In the genomic region with DNA sequence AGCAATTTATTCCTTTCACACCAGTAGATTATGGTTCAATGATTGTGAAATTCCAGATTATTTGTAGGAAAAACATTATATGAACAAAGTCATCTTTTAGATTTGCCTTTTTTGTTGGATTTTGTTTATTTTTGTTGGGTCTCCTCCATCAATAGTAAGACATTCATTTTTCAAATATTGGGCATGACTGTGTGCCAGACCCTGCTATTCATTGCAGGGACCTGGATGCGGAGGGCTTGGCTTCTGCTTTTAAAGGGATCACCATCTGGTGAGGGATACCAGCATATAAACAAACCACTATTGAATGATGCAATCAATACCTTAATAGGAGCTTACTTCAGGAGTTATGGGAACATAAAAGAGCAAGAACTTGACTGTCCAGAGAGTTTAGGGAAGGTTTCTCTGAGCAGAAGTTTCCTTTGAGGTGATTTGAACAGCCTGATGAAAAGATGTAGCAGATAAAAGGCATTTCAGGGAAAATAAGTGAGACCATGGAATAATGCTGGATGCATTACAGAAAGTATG, we compare ENCODE assay signal across 12 cellular contexts.
"Had no signal": no experiment of that assay in that cellular context is flagged by ENCODE, and none has a peak within 500 bp of the region (broad histone marks: within the 10 kb centered on the region; RNA-seq: fewer than 3 reads in every experiment).

No MANE protein-coding gene starts in this region.

- H3K27ac ChIP-seq: neural progenitor cell, psoas muscle, right lobe of liver, suprapubic skin had no signal

- H3K4me1 ChIP-seq: neural progenitor cell, psoas muscle, right lobe of liver, suprapubic skin had no signal

- H2AFZ ChIP-seq: neural progenitor cell had no signal

- H3K9me3 ChIP-seq: psoas muscle, right lobe of liver, suprapubic skin had no signal

- H3K4me2 ChIP-seq: neural progenitor cell, smooth muscle cell had no signal

- DNase-seq: activated CD4-positive, alpha-beta T cell treated with anti-CD3 and anti-CD28 coated beads, Interleukin-2, amount 50 U/mL, for 1 hour; activated naive CD4-positive, alpha-beta T cell treated with Interleukin-2 at 50 U/mL for 16 hours; aorta; effector memory CD4-positive, alpha-beta T cell; hippocampal formation; naive B cell; psoas muscle; right lobe of liver; stimulated activated naive CD8-positive, alpha-beta T cell treated with anti-CD3 and anti-CD28 coated beads, Interleukin-15, Interleukin-2, amounts not matched to agents 100 U/mL and 50 U/mL, for 24 hours had no signal

- H3K36me3 ChIP-seq: neural progenitor cell, right lobe of liver, suprapubic skin had no signal

- H3K9ac ChIP-seq: neural progenitor cell had no signal

- H3K27me3 ChIP-seq: neural progenitor cell, right lobe of liver, suprapubic skin had no signal

- H3K4me3 ChIP-seq: neural progenitor cell, psoas muscle, right lobe of liver, smooth muscle cell, suprapubic skin had no signal
